ENCODE assay signal across 20 cellular contexts in the genomic region with DNA sequence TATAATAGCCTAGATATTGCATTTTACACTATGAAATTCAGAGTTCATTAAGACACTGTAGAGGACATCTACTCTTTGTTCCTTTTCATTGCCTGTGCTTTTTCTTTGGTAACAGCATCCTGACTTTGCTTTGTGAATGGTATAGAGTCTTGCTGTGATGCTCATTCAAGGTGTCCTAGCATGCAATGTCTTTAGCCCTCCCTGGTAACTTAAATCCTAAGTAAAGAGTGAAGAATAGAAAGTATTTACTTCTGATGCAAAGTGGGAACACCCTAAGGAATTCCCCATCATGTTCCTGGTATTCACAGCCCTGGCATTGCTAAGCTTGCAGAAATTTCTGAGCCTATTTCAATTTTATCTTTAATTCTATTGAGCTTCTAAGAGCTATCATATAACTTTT.
DNase-seq lines count a peak whose midpoint lies in the region; ATAC-seq, FAIRE-seq and TF ChIP-seq lines count a peak whose summit lies in the region.
"Had no signal": no experiment of that assay in that cellular context is flagged by ENCODE, and none has a peak within 500 bp of the region (broad histone marks: within the 10 kb centered on the region; RNA-seq: fewer than 3 reads in every experiment).

No MANE protein-coding gene starts in this region.

- H3K79me2 ChIP-seq in H1 (ENCODE audit: control insufficient read depth in 1 of 2, insufficient read depth in 2 of 2, low read length in 2 of 2), result no peaks in the 10 kb centered on the region

- DNase-seq in AG08396 (ENCODE audit: low spot score) (peak; percentile 9), H1 (ENCODE audit: low read depth in 1 of 2, low spot score in 2 of 2) (no peak), T-cell (no peak), head of caudate nucleus (no peak), MG63 (no peak)
- DNase-seq in stimulated activated CD4-positive, alpha-beta T cell treated with anti-CD3 and anti-CD28 coated beads, Interleukin-12 subunit alpha, Interleukin-12 subunit beta, amount 100 ng/mL, for 4 hours, result no peak
- DNase-seq: CD8-positive, alpha-beta T cell; DMS79 treated with DMSO at 0.1 percent for 48 hours; Kasumi-1; NCI-H1436; NCI-H2029; NCI-H2171; NCI-H446; NCI-H774; PC-3 had no signal

- H3K9ac ChIP-seq in HUES6 (ENCODE audit: low read length) (no peak overlapping the region), H1 (replicated peaks in 1 of 4; ENCODE audit: extremely low read depth in 1 of 4, low read depth in 3 of 4, low read length in 3 of 4) (no peak overlapping the region), iPS-20b (ENCODE audit: low read depth, low read length) (no peak overlapping the region; the same call in 1 of the 2 replicates)
- H3K9ac ChIP-seq: BLaER1 had no signal

- TF ChIP-seq EP300 in H1 (IDR thresholded peaks at IDR 0.05; ENCODE audit: borderline replicate concordance in 1 of 2, low read depth in 2 of 2, low read length in 2 of 2), result peak in 1 of 2 experiments; percentile 50; a peak in 1 of 3 replicates

- no peak for TF ChIP-seq CTCF in H1 (IDR thresholded peaks at IDR 0.05; ENCODE audit: control extremely low read depth in 1 of 3, insufficient read depth in 1 of 3, low read depth in 1 of 3, low read length in 3 of 3)

- H3K36me3 ChIP-seq in HUES6 (ENCODE audit: control insufficient read depth, insufficient read depth, low read length), result no peaks in the 10 kb centered on the region
- H3K36me3 ChIP-seq in H1 (ENCODE audit: control insufficient read depth in 2 of 4, insufficient read depth in 4 of 4, low read length in 3 of 4), result no peaks in the 10 kb centered on the region
- H3K36me3 ChIP-seq in iPS-20b (ENCODE audit: insufficient read depth, low read depth, low read length), result no peaks in the 10 kb centered on the region
- no peaks in the 10 kb centered on the region; the same call in 1 of the 2 replicates for H3K36me3 ChIP-seq in MG63
- H3K36me3 ChIP-seq: BLaER1 had no signal

- TF ChIP-seq RAD21 in H1 (IDR thresholded peaks at IDR 0.05 in 1 of 2, conservative IDR thresholded peaks at IDR 0.05 in 1 of 2; ENCODE audit: low read depth in 2 of 2, low read length in 2 of 2), result 0 out of 4 replicates have a peak, but pooled peaks of 1 of the 2 experiments have one; percentile 10

- intact Hi-C loops in head of caudate nucleus (cut with DNase I), result no loop called here

- no peak overlapping the region for H2AK5ac ChIP-seq in H1 (ENCODE audit: low read depth, low read length)

- CTCF ChIA-PET in H1 (lab: Charles Lee; ENCODE audit: partially characterized antibody) (interaction anchor here (0.6 to 1.1 kb wide), 2 partner anchors 44 to 59 kb away, joined by 3 read pairs; no protein-coding TSS in a partner anchor), T-cell (lab: Charles Lee) (no interaction called here)

- H3K23me2 ChIP-seq in H1 (ENCODE audit: low read depth, low read length), result no peaks in the 10 kb centered on the region

- no peak overlapping the region for H3K23ac ChIP-seq in H1 (ENCODE audit: insufficient read length)

- POLR2A ChIA-PET in H1 (lab: Charles Lee; ENCODE audit: partially characterized antibody), result no interaction called here
- POLR2A ChIA-PET in T-cell (lab: Charles Lee), result no interaction called here

- peaks cover 8 to 14% (median 13%) of the 10 kb centered on the region in 3 donors for H3K9me3 Mint-ChIP-seq in T-cell

- H4K5ac ChIP-seq in H1 (ENCODE audit: insufficient read length, low read depth, low read length), result peak overlapping the region; percentile 65

- no peak overlapping the region for H4K91ac ChIP-seq in H1 (replicated peaks; ENCODE audit: insufficient read length, low read length)

- H3K27me3 ChIP-seq in HUES6 (ENCODE audit: control insufficient read depth, insufficient read depth, low read length) (no peaks in the 10 kb centered on the region), H1 (replicated peaks in 1 of 4; ENCODE audit: control insufficient read depth in 3 of 4, extremely low read depth in 1 of 4, insufficient read depth in 3 of 4, low read length in 3 of 4) (no peaks in the 10 kb centered on the region), iPS-20b (ENCODE audit: insufficient read depth, low read length) (no peaks in the 10 kb centered on the region), MG63 (no peaks in the 10 kb centered on the region)
- H3K27me3 ChIP-seq: BLaER1 had no signal

- H3K4me2 ChIP-seq in H1 (ENCODE audit: insufficient read depth in 1 of 2, low read depth in 2 of 2, low read length in 2 of 2), result no peak overlapping the region; a peak in 1 of 4 replicates
- H3K4me2 ChIP-seq: BLaER1 had no signal

- TF ChIP-seq POLR2A in H1 (IDR thresholded peaks at IDR 0.05; ENCODE audit: control extremely low read depth in 1 of 2, low read depth in 2 of 2, low read length in 2 of 2), result no peak

- 0 out of 2 replicates have a peak overlapping the region, but pooled peaks have one; percentile 24 for H3K27ac ChIP-seq in HUES6 (ENCODE audit: low read depth, low read length)
- H3K27ac ChIP-seq in H1 (ENCODE audit: low read depth, low read length), result no peak overlapping the region
- H3K27ac ChIP-seq in iPS-20b (ENCODE audit: low read length), result peak overlapping the region; percentile 51
- H3K27ac ChIP-seq: 22Rv1, BLaER1 had no signal

- H3K4me3 Mint-ChIP-seq in T-cell, result no peak overlapping the region
- H3K4me3 Mint-ChIP-seq: CD8-positive, alpha-beta T cell; IgD-negative memory B cell had no signal

- no peaks in the 10 kb centered on the region for H3K4me1 Mint-ChIP-seq in T-cell
- H3K4me1 Mint-ChIP-seq: IgD-negative memory B cell had no signal

- H3K14ac ChIP-seq in H1 (ENCODE audit: insufficient read length), result no peak overlapping the region

- no peak overlapping the region for H2BK120ac ChIP-seq in H1 (replicated peaks; ENCODE audit: low read depth, low read length)

- no peak overlapping the region; the same call in 1 of the 2 replicates for H3K18ac ChIP-seq in H1 (ENCODE audit: extremely low read depth, low read length)

- H3K56ac ChIP-seq in H1 (replicated peaks; ENCODE audit: insufficient read length, low read depth, low read length), result no peak overlapping the region

- no peaks in the 10 kb centered on the region for H3K79me1 ChIP-seq in H1 (ENCODE audit: low read depth, low read length)

- H3K9me3 ChIP-seq in HUES6 (ENCODE audit: control insufficient read depth, insufficient read depth, low read depth, low read length) (no peaks in the 10 kb centered on the region), H1 (ENCODE audit: insufficient read depth in 2 of 2, low read depth in 1 of 2, low read length in 1 of 2) (no peaks in the 10 kb centered on the region), iPS-20b (ENCODE audit: insufficient read depth, low read depth, low read length) (no peaks in the 10 kb centered on the region), MG63 (no peaks in the 10 kb centered on the region; the same call in 1 of the 2 replicates)
- H3K9me3 ChIP-seq: BLaER1 had no signal

- no peaks in the 10 kb centered on the region for H4K20me1 ChIP-seq in H1 (replicated peaks in 1 of 2; ENCODE audit: control insufficient read depth in 1 of 2, insufficient read depth in 2 of 2, low read length in 2 of 2)
- H4K20me1 ChIP-seq: BLaER1 had no signal

- no peak overlapping the region for H4K8ac ChIP-seq in H1 (ENCODE audit: extremely low read depth, insufficient read depth, low read length)

- no peak overlapping the region for H2BK15ac ChIP-seq in H1 (ENCODE audit: low read length)

- H2AFZ ChIP-seq in H1 (ENCODE audit: low read length), result no peak overlapping the region

- H3K4me3 ChIP-seq in HUES6 (ENCODE audit: low read depth, low read length) (no peak overlapping the region), H1 (ENCODE audit: extremely low read depth in 1 of 4, insufficient read depth in 2 of 4, low read depth in 3 of 4, low read length in 4 of 4) (no peak overlapping the region), iPS-20b (ENCODE audit: low read length) (no peak overlapping the region; the same call in 1 of the 2 replicates), MG63 (no peak overlapping the region)
- H3K4me3 ChIP-seq: BLaER1 had no signal

- H3K27me3 Mint-ChIP-seq in T-cell, result no peaks in the 10 kb centered on the region
- H3K27me3 Mint-ChIP-seq: IgD-negative memory B cell had no signal

- H2BK20ac ChIP-seq in H1 (ENCODE audit: low read length), result no peak overlapping the region

- ATAC-seq in T-cell (replicated peaks in 1 of 4), result no peak
- ATAC-seq: CD8-positive, alpha-beta T cell; PC-3 had no signal

- H3K27ac Mint-ChIP-seq in T-cell, result no peak overlapping the region
- H3K27ac Mint-ChIP-seq: CD8-positive, alpha-beta T cell; IgD-negative memory B cell had no signal

- H2BK12ac ChIP-seq in H1 (ENCODE audit: low read depth, low read length), result no peak overlapping the region

- peak; percentile 73 for FAIRE-seq in H1 (lab: Jason Lieb, UNC)

- H3K4me1 ChIP-seq in HUES6 (ENCODE audit: control insufficient read depth, insufficient read depth, low read length), result peaks cover 17% of the 10 kb centered on the region
- peaks cover 0 to 8% (median 3%) of the 10 kb centered on the region in 4 experiments; a peak in 2 of 7 replicates for H3K4me1 ChIP-seq in H1 (replicated peaks in 1 of 4; ENCODE audit: control insufficient read depth in 3 of 4, insufficient read depth in 4 of 4, low read length in 3 of 4)
- H3K4me1 ChIP-seq in iPS-20b (ENCODE audit: insufficient read depth, low read length), result peaks cover 11% of the 10 kb centered on the region; the same call in 1 of the 2 replicates
- H3K4me1 ChIP-seq: BLaER1 had no signal

- H2BK5ac ChIP-seq in H1 (ENCODE audit: low read depth, low read length), result no peak overlapping the region

- H3K4ac ChIP-seq in H1 (replicated peaks; ENCODE audit: insufficient read length, low read depth, low read length), result no peak overlapping the region

- H3K36me3 Mint-ChIP-seq in T-cell, result no peaks in the 10 kb centered on the region
- H3K36me3 Mint-ChIP-seq: CD8-positive, alpha-beta T cell; IgD-negative memory B cell had no signal

TF ChIP-seq in H1, 55 proteins besides CTCF, POLR2A, EP300 and RAD21 (continues in another document):
- TF ChIP-seq CBX8 (IDR thresholded peaks at IDR 0.05; ENCODE audit: borderline replicate concordance, low read depth, low read length), result no peak
- 0 out of 2 replicates have a peak, but pooled peaks have one; percentile 43 for TF ChIP-seq SP1 (IDR thresholded peaks at IDR 0.05; ENCODE audit: low read depth, low read length)
- peak; percentile 64 for TF ChIP-seq MAFK (IDR thresholded peaks at IDR 0.05; ENCODE audit: low read depth, low read length)
- TF ChIP-seq RFX5 (IDR thresholded peaks at IDR 0.05; ENCODE audit: borderline replicate concordance, low read depth, low read length), result no peak
- no peak for TF ChIP-seq SIN3A (conservative IDR thresholded peaks at IDR 0.05 in 1 of 2, IDR thresholded peaks at IDR 0.05 in 1 of 2; ENCODE audit: low read depth in 1 of 2, low read length in 2 of 2)
- peak; percentile 74 for TF ChIP-seq TEAD4 (IDR thresholded peaks at IDR 0.05; ENCODE audit: low read depth, low read length)
- TF ChIP-seq CEBPB (IDR thresholded peaks at IDR 0.05; ENCODE audit: low read depth, low read length), result no peak
- TF ChIP-seq BCL11A (IDR thresholded peaks at IDR 0.05; ENCODE audit: low read depth in 2 of 2, low read length in 2 of 2), result peak in 1 of 2 experiments; percentile 67
